Comparison of ENCODE assay signal across 9 cellular contexts in the genomic region with DNA sequence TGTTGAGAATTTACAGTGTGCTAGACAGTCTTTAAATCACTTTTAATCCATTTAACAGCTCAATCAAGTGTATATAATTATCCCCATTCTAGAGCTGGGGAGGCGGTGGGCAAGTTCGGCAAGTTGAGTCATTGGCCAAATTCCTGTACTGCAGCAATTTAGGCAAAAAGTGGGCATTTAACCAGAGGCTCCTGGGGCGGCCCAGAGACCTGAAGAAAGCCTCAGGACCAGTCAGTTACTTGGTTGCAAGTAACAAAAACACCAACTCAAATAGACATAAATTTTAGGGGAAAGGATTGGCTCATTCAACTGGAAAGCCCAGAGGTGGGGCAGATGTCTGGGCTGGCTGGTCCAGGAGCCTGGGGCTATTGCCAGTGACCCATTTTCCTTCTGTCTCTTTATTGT.
DNase-seq lines count a peak whose midpoint lies in the region; ATAC-seq, FAIRE-seq and TF ChIP-seq lines count a peak whose summit lies in the region.
"Had no signal": no experiment of that assay in that cellular context is flagged by ENCODE, and none has a peak within 500 bp of the region (broad histone marks: within the 10 kb centered on the region; RNA-seq: fewer than 3 reads in every experiment).

No MANE protein-coding gene starts in this region.

- no peaks in the 10 kb centered on the region for H3K9me3 Mint-ChIP-seq in memory B cell
- H3K9me3 Mint-ChIP-seq: brain had no signal

- DNase-seq in HepG2 (ENCODE audit: low spot score), result no peak
- no peak for DNase-seq in body of pancreas
- DNase-seq in memory B cell (ENCODE audit: low spot score in 2 of 2), result no peak
- no peak for DNase-seq in central memory CD4-positive, alpha-beta T cell
- DNase-seq in frontal cortex (ENCODE audit: low spot score in 2 of 2), result no peak
- DNase-seq in NCI-H2171 (lab: John Stamatoyannopoulos, UW), result no peak

- no peak overlapping the region for H3K4me2 ChIP-seq in HepG2 (ENCODE audit: low read depth, low read length)

- H3K27ac Mint-ChIP-seq in memory B cell, result no peak overlapping the region
- H3K27ac Mint-ChIP-seq: brain had no signal

- TF ChIP-seq POLR2A in HepG2 (IDR thresholded peaks at IDR 0.05; ENCODE audit: insufficient read depth in 1 of 2, low read depth in 2 of 2, low read length in 2 of 2) (no peak), body of pancreas (IDR thresholded peaks at IDR 0.05) (no peak)

- TF ChIP-seq EP300 in HepG2 (IDR thresholded peaks at IDR 0.05; ENCODE audit: low read depth in 2 of 2, low read length in 2 of 2) (no peak), HepG2 (CRISPR knock-in tag; IDR thresholded peaks at IDR 0.05; ENCODE audit: borderline replicate concordance) (no peak)

- peaks cover 19% of the 10 kb centered on the region for H3K4me1 Mint-ChIP-seq in memory B cell

- H3K9me3 ChIP-seq in liver (ENCODE audit: control insufficient read depth in 4 of 4, low read length in 3 of 4) (no peaks in the 10 kb centered on the region), HepG2 (ENCODE audit: low read length) (no peaks in the 10 kb centered on the region), body of pancreas (no peaks in the 10 kb centered on the region)

- H3K27me3 Mint-ChIP-seq in memory B cell, result no peaks in the 10 kb centered on the region
- H3K27me3 Mint-ChIP-seq: brain had no signal

- H3K4me3 Mint-ChIP-seq in memory B cell, result no peak overlapping the region
- H3K4me3 Mint-ChIP-seq: brain had no signal

- BruUV-seq in HepG2 (replicated peaks; lab: Mats Ljungman, UMichigan), result no TSS peak

- 0 out of 2 replicates have a peak, but pooled peaks cover 2% of the 10 kb centered on the region for H4K20me1 ChIP-seq in HepG2 (ENCODE audit: insufficient read depth, low read length)

- no peak for ATAC-seq in HepG2
- ATAC-seq in body of pancreas, result no peak
- ATAC-seq in memory B cell (ENCODE audit: low read depth), result peak; percentile 12
- no peak for ATAC-seq in HG02852 (IDR thresholded peaks at IDR 0.05; ENCODE audit: unreplicated experiment)

- CTCF ChIA-PET in HepG2 (lab: Yijun Ruan, JAX; ENCODE audit: low intra/inter-chr PET ratio, low total read pairs), result no interaction called here

- H3K4me3 ChIP-seq in liver (ENCODE audit: low read depth in 1 of 3, low read length in 3 of 3) (no peak overlapping the region), HepG2 (replicated peaks in 1 of 3; ENCODE audit: insufficient read depth in 1 of 3, low read depth in 2 of 3, low read length in 3 of 3) (no peak overlapping the region), body of pancreas (no peak overlapping the region)

- H3K4me1 ChIP-seq in liver (ENCODE audit: control insufficient read depth in 4 of 4, insufficient read depth in 4 of 4, low read length in 3 of 4) (no peaks in the 10 kb centered on the region), HepG2 (ENCODE audit: insufficient read depth, low read length) (peaks cover 15% of the 10 kb centered on the region), body of pancreas (peaks cover 24% of the 10 kb centered on the region)

- TF ChIP-seq RAD21 in liver (IDR thresholded peaks at IDR 0.05) (no peak), HepG2 (CRISPR knock-in tag; IDR thresholded peaks at IDR 0.05) (no peak)

- no peak for FAIRE-seq in HepG2 (lab: Jason Lieb, UNC)
- FAIRE-seq in frontal cortex (lab: Jason Lieb, UNC), result no peak

- H3K36me3 Mint-ChIP-seq in memory B cell, result peaks cover 7% of the 10 kb centered on the region
- H3K36me3 Mint-ChIP-seq: brain had no signal

- TF ChIP-seq CTCF in liver (IDR thresholded peaks at IDR 0.05; ENCODE audit: low read depth, low read length, missing input control), result no peak
- no peak for TF ChIP-seq CTCF in HepG2 (CRISPR knock-in tag; IDR thresholded peaks at IDR 0.05)
- TF ChIP-seq CTCF in body of pancreas (IDR thresholded peaks at IDR 0.05), result no peak

- in situ Hi-C loops in HepG2 (cut with HindIII; ENCODE audit: extremely low pct_ligation_motif_present, low pct_unique_long_range_greater_than_20kb), result no loop called here

- WGBS in liver, result 80% methylated on average over 3 of the region's 3 CpGs
- 100% methylated on average over 3 of the region's 3 CpGs for WGBS in HepG2 (ENCODE audit: low lambda C conversion rate)
- WGBS in body of pancreas, 2 donors, result 68 to 75% methylated on average over 3 of the region's 3 CpGs

- no peak overlapping the region for H2AFZ ChIP-seq in HepG2 (ENCODE audit: low read length)

- intact Hi-C loops in HepG2 (cut with micrococcal nuclease; ENCODE audit: unreplicated experiment) (no loop called here), body of pancreas (cut with DNase I) (no loop called here)

- H3K36me3 ChIP-seq in liver (ENCODE audit: control insufficient read depth in 4 of 4, insufficient read depth in 3 of 4, low read depth in 1 of 4, low read length in 3 of 4) (no peaks in the 10 kb centered on the region), HepG2 (replicated peaks in 1 of 2; ENCODE audit: control insufficient read depth in 1 of 2, insufficient read depth in 2 of 2, low read length in 2 of 2) (no peaks in the 10 kb centered on the region), body of pancreas (replicated peaks in 1 of 2; ENCODE audit: insufficient read depth in 1 of 2, low read depth in 2 of 2) (no peaks in the 10 kb centered on the region)

- H3K27ac ChIP-seq in liver (ENCODE audit: low read depth in 1 of 2, low read length in 2 of 2) (peak overlapping the region; percentile 62 to 64), HepG2 (ENCODE audit: extremely low read length, insufficient read depth, low read length) (no peak overlapping the region), body of pancreas (peak overlapping the region; percentile 6 to 79 (median 34))

- no peaks in the 10 kb centered on the region for H3K27me3 ChIP-seq in liver (ENCODE audit: control insufficient read depth in 4 of 4, insufficient read depth in 4 of 4, low read length in 3 of 4)
- no peaks in the 10 kb centered on the region; a peak in 1 of 5 replicates for H3K27me3 ChIP-seq in HepG2 (ENCODE audit: control insufficient read depth in 1 of 2, insufficient read depth in 2 of 2, low read length in 2 of 2)
- no peaks in the 10 kb centered on the region for H3K27me3 ChIP-seq in body of pancreas

- peaks cover 5% of the 10 kb centered on the region for H3K79me2 ChIP-seq in HepG2 (ENCODE audit: insufficient read depth, low read length)

- H3K9ac ChIP-seq in liver (ENCODE audit: low read depth in 1 of 2, low read length in 2 of 2) (no peak overlapping the region), HepG2 (ENCODE audit: insufficient read depth, low read depth, low read length) (no peak overlapping the region)

- POLR2A ChIA-PET in HepG2 (lab: Yijun Ruan, JAX), result interaction anchor here (1.5 kb wide), 1 partner anchor 97 kb away, joined by 5 read pairs; a partner anchor contains a TSS

TF ChIP-seq in liver, 16 proteins besides CTCF, POLR2A, EP300 and RAD21 (continues in another document):
- TF ChIP-seq HNF4A (conservative IDR thresholded peaks at IDR 0.05), result no peak
- TF ChIP-seq, protein P1, sequence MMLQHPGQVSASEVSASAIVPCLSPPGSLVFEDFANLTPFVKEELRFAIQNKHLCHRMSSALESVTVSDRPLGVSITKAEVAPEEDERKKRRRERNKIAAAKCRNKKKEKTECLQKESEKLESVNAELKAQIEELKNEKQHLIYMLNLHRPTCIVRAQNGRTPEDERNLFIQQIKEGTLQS (IDR thresholded peaks at IDR 0.05), result no peak
- TF ChIP-seq, protein P2, sequence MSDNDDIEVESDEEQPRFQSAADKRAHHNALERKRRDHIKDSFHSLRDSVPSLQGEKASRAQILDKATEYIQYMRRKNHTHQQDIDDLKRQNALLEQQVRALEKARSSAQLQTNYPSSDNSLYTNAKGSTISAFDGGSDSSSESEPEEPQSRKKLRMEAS (IDR thresholded peaks at IDR 0.05), result no peak
- no peak for TF ChIP-seq JUND (IDR thresholded peaks at IDR 0.05)

TF ChIP-seq in HepG2, 621 proteins besides CTCF, POLR2A, EP300 and RAD21 (continues in another document):
- TF ChIP-seq SYNCRIP (IDR thresholded peaks at IDR 0.05; ENCODE audit: insufficient read depth, low read depth, low read length) (no peak), PRMT3 (CRISPR knock-in tag; IDR thresholded peaks at IDR 0.05; ENCODE audit: borderline replicate concordance, low read depth) (no peak), SMC3 (IDR thresholded peaks at IDR 0.05; ENCODE audit: low read length) (no peak), TBX2 (CRISPR knock-in tag; IDR thresholded peaks at IDR 0.05; ENCODE audit: borderline replicate concordance) (no peak), CEBPB (IDR thresholded peaks at IDR 0.05; ENCODE audit: borderline replicate concordance, low read depth, low read length) (no peak), ZNF101 (CRISPR knock-in tag; IDR thresholded peaks at IDR 0.05; ENCODE audit: borderline replicate concordance, low read depth) (no peak), HNRNPL (IDR thresholded peaks at IDR 0.05; ENCODE audit: low read depth, low read length) (no peak), TEAD2 (CRISPR knock-in tag; IDR thresholded peaks at IDR 0.05) (no peak), GATA4 (IDR thresholded peaks at IDR 0.05; ENCODE audit: borderline replicate concordance, low read depth) (no peak), PHF5A (CRISPR knock-in tag; IDR thresholded peaks at IDR 0.05; ENCODE audit: low read depth, unreplicated experiment) (no peak), ZBTB1 (CRISPR knock-in tag; IDR thresholded peaks at IDR 0.05; ENCODE audit: borderline replicate concordance) (no peak), ZNF678 (CRISPR knock-in tag; IDR thresholded peaks at IDR 0.05) (no peak), NFE2 (CRISPR knock-in tag; IDR thresholded peaks at IDR 0.05) (no peak), ZNF343 (CRISPR knock-in tag; IDR thresholded peaks at IDR 0.05) (no peak), NPAS2 (CRISPR knock-in tag; IDR thresholded peaks at IDR 0.05; ENCODE audit: borderline replicate concordance) (no peak), ZNF20 (CRISPR knock-in tag; IDR thresholded peaks at IDR 0.05) (no peak)
- TF ChIP-seq, protein P3, sequence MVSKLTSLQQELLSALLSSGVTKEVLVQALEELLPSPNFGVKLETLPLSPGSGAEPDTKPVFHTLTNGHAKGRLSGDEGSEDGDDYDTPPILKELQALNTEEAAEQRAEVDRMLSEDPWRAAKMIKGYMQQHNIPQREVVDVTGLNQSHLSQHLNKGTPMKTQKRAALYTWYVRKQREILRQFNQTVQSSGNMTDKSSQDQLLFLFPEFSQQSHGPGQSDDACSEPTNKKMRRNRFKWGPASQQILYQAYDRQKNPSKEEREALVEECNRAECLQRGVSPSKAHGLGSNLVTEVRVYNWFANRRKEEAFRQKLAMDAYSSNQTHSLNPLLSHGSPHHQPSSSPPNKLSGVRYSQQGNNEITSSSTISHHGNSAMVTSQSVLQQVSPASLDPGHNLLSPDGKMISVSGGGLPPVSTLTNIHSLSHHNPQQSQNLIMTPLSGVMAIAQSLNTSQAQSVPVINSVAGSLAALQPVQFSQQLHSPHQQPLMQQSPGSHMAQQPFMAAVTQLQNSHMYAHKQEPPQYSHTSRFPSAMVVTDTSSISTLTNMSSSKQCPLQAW (CRISPR knock-in tag; IDR thresholded peaks at IDR 0.05), result no peak
